ENCODE assay signal across 12 cellular contexts in genomic region chr11:78076733-78077403, GRCh38. TPM values are rescaled to one million over a fixed set of nuclear protein-coding genes. Genes with fewer than 3 reads are reported as not detected.
DNase-seq lines count a peak whose midpoint lies in the region; ATAC-seq, FAIRE-seq and TF ChIP-seq lines count a peak whose summit lies in the region.
"Had no signal": no experiment of that assay in that cellular context is flagged by ENCODE, and none has a peak within 500 bp of the region (broad histone marks: within the 10 kb centered on the region; RNA-seq: fewer than 3 reads in every experiment).

No MANE protein-coding gene starts in this region.

- peak overlapping the region; percentile 8 for H3K27ac Mint-ChIP-seq in activated CD4-positive, alpha-beta memory T cell treated with anti-CD3 and anti-CD28 coated beads for 36 hours
- H3K27ac Mint-ChIP-seq in activated CD4-positive, alpha-beta memory T cell treated with anti-CD3 and anti-CD28 coated beads, Interleukin-2, amount 10 ng/mL, durations not matched to agents 7 days and 5 days, result no peak overlapping the region
- H3K27ac Mint-ChIP-seq in endothelial cell (ENCODE audit: unreplicated experiment), result no peak overlapping the region

- peaks cover 45% of the 10 kb centered on the region for H3K4me1 Mint-ChIP-seq in activated CD4-positive, alpha-beta memory T cell treated with anti-CD3 and anti-CD28 coated beads for 36 hours (ENCODE audit: low read depth)
- peaks cover 53% of the 10 kb centered on the region for H3K4me1 Mint-ChIP-seq in activated CD4-positive, alpha-beta memory T cell treated with anti-CD3 and anti-CD28 coated beads, Interleukin-2, amount 10 ng/mL, durations not matched to agents 7 days and 5 days
- H3K4me1 Mint-ChIP-seq in endothelial cell (ENCODE audit: unreplicated experiment), result peaks cover 35% of the 10 kb centered on the region

- H3K36me3 Mint-ChIP-seq in activated CD4-positive, alpha-beta memory T cell treated with anti-CD3 and anti-CD28 coated beads for 36 hours, result peaks cover 5% of the 10 kb centered on the region
- peaks cover 26% of the 10 kb centered on the region for H3K36me3 Mint-ChIP-seq in activated CD4-positive, alpha-beta memory T cell treated with anti-CD3 and anti-CD28 coated beads, Interleukin-2, amount 10 ng/mL, durations not matched to agents 7 days and 5 days (ENCODE audit: low read depth)
- peaks cover 7% of the 10 kb centered on the region for H3K36me3 Mint-ChIP-seq in endothelial cell (ENCODE audit: low read depth, unreplicated experiment)

- no peak overlapping the region for H2AFZ ChIP-seq in K562 (ENCODE audit: low read depth, low read length)

- H3K27ac ChIP-seq in K562 (ENCODE audit: extremely low read depth, low read depth, low read length) (peak overlapping the region; percentile 67), psoas muscle (no peak overlapping the region), adrenal gland (no peak overlapping the region)
- H3K27ac ChIP-seq: Peyer's patch, thoracic aorta had no signal

- BruUV-seq in K562 (replicated peaks; lab: Mats Ljungman, UMichigan), result no TSS peak

- no peaks in the 10 kb centered on the region for H3K9me3 Mint-ChIP-seq in activated CD4-positive, alpha-beta memory T cell treated with anti-CD3 and anti-CD28 coated beads for 36 hours
- no peaks in the 10 kb centered on the region for H3K9me3 Mint-ChIP-seq in activated CD4-positive, alpha-beta memory T cell treated with anti-CD3 and anti-CD28 coated beads, Interleukin-2, amount 10 ng/mL, durations not matched to agents 7 days and 5 days
- no peaks in the 10 kb centered on the region for H3K9me3 Mint-ChIP-seq in endothelial cell (ENCODE audit: unreplicated experiment)

- CTCF ChIA-PET in activated CD4-positive, alpha-beta memory T cell treated with anti-CD3 and anti-CD28 coated beads for 36 hours (lab: Charles Lee), result interaction anchor here (0.7 to 1.5 kb wide), 2 partner anchors 30 to 31 kb away, joined by 3 to 4 read pairs; no protein-coding TSS in a partner anchor
- CTCF ChIA-PET in activated CD4-positive, alpha-beta memory T cell treated with anti-CD3 and anti-CD28 coated beads, Interleukin-2, amount 10 ng/mL, durations not matched to agents 7 days and 5 days (lab: Charles Lee), result interaction anchor here (0.6 to 2.1 kb wide), 4 partner anchors 31 to 488 kb away, joined by 3 to 9 read pairs (median 6); no protein-coding TSS in a partner anchor
- CTCF ChIA-PET in K562 (lab: Yijun Ruan, JAX; ENCODE audit: low intra/inter-chr PET ratio), result no interaction called here

- H3K79me2 ChIP-seq in K562 (ENCODE audit: control insufficient read depth, insufficient read depth, low read length), result peaks cover 82% of the 10 kb centered on the region

- WGBS in K562 (ENCODE audit: insufficient coverage, low coverage, missing lambda C conversion rate), result 29% methylated on average over 6 of the region's 6 CpGs
- WGBS in psoas muscle, 3 donors, result 69 to 81% (median 73%) methylated on average over 6 of the region's 6 CpGs
- 74 to 86% (median 81%) methylated on average over 6 of the region's 6 CpGs for WGBS in adrenal gland, 4 donors

- no peak overlapping the region for H3K4me3 Mint-ChIP-seq in activated CD4-positive, alpha-beta memory T cell treated with anti-CD3 and anti-CD28 coated beads for 36 hours
- no peak overlapping the region for H3K4me3 Mint-ChIP-seq in activated CD4-positive, alpha-beta memory T cell treated with anti-CD3 and anti-CD28 coated beads, Interleukin-2, amount 10 ng/mL, durations not matched to agents 7 days and 5 days
- H3K4me3 Mint-ChIP-seq in endothelial cell (ENCODE audit: unreplicated experiment), result no peak overlapping the region

- intact Hi-C loops in activated CD4-positive, alpha-beta memory T cell treated with anti-CD3 and anti-CD28 coated beads for 36 hours (cut with micrococcal nuclease), result loop anchor here (5.0 kb wide), 2 partner anchors 340 to 485 kb away; partner anchors contain the start of gene GAB2
- intact Hi-C loops in K562 (cut with micrococcal nuclease), result no loop called here
- intact Hi-C loops in psoas muscle (cut with DNase I), result loop anchor here in 1 of 2 donors (5.0 kb wide), 1 partner anchor 110 kb away; the partner anchor contains the start of genes KCTD21 and USP35
- intact Hi-C loops in adrenal gland (cut with DNase I), result loop anchor here in 1 of 2 donors (10.0 kb wide), 1 partner anchor 118 kb away; no protein-coding TSS in a partner anchor

- H3K4me1 ChIP-seq in K562 (replicated peaks in 1 of 2; ENCODE audit: control insufficient read depth in 2 of 2, insufficient read depth in 2 of 2, low read length in 2 of 2), result peaks cover 23 to 35% of the 10 kb centered on the region in 2 experiments
- peaks cover 35% of the 10 kb centered on the region for H3K4me1 ChIP-seq in psoas muscle
- peaks cover 18 to 43% of the 10 kb centered on the region in 2 donors for H3K4me1 ChIP-seq in adrenal gland (replicated peaks in 1 of 2)

- H3K9ac ChIP-seq in K562 (ENCODE audit: insufficient read depth in 1 of 2, low read depth in 2 of 2, low read length in 2 of 2), result peak overlapping the region; percentile 43 to 65; a peak in 2 of 4 replicates

- H3K27me3 ChIP-seq in K562 (ENCODE audit: control insufficient read depth in 2 of 2, insufficient read depth in 2 of 2, low read length in 2 of 2) (no peaks in the 10 kb centered on the region), psoas muscle (ENCODE audit: insufficient read depth in 3 of 3, low read length in 2 of 3) (no peaks in the 10 kb centered on the region), adrenal gland (no peaks in the 10 kb centered on the region)
- H3K27me3 ChIP-seq: Peyer's patch had no signal

- peaks cover 9% of the 10 kb centered on the region; the same call in 1 of the 2 replicates for H4K20me1 ChIP-seq in K562 (replicated peaks; ENCODE audit: control insufficient read depth, insufficient read depth, low read length)

- no peak for ATAC-seq in K562
- no peak for ATAC-seq in psoas muscle

- POLR2A ChIA-PET in activated CD4-positive, alpha-beta memory T cell treated with anti-CD3 and anti-CD28 coated beads for 36 hours (lab: Charles Lee), result interaction anchor here (0.5 to 2.1 kb wide), 3 partner anchors 63 to 151 kb away, joined by 3 to 8 read pairs (median 3); partner anchors contain the start of genes ALG8, KCTD21 and USP35
- POLR2A ChIA-PET in activated CD4-positive, alpha-beta memory T cell treated with anti-CD3 and anti-CD28 coated beads, Interleukin-2, amount 10 ng/mL, durations not matched to agents 7 days and 5 days (lab: Charles Lee), result interaction anchor here (0.6 to 1.0 kb wide), 3 partner anchors 37 to 210 kb away, joined by 3 to 5 read pairs (median 4); no protein-coding TSS in a partner anchor
- POLR2A ChIA-PET in K562 (lab: Yijun Ruan, JAX), result interaction anchor here (0.6 to 2.9 kb wide), 11 partner anchors 9 to 302 kb away, joined by 3 to 18 read pairs (median 4); partner anchors contain the start of gene INTS4

- in situ Hi-C loops in K562 (cut with MboI), result no loop called here

- DNase-seq in activated CD4-positive, alpha-beta memory T cell treated with anti-CD3 and anti-CD28 coated beads for 36 hours, result no peak
- DNase-seq in activated CD4-positive, alpha-beta memory T cell treated with anti-CD3 and anti-CD28 coated beads, Interleukin-2, amount 10 ng/mL, durations not matched to agents 7 days and 5 days, result no peak
- DNase-seq in NCI-H69 (lab: John Stamatoyannopoulos, UW) (peak; percentile 19), K562 (ENCODE audit: extremely low read depth in 1 of 4, low spot score in 3 of 4) (no peak), psoas muscle (no peak), endothelial cell (ENCODE audit: low spot score) (no peak), adrenal gland (no peak), COLO829 (ENCODE audit: low spot score) (no peak)
- DNase-seq: Peyer's patch had no signal

- H3K4me2 ChIP-seq in K562 (ENCODE audit: insufficient read depth, low read length), result peak overlapping the region; percentile 99

- FAIRE-seq in K562 (lab: Jason Lieb, UNC), result no peak
- FAIRE-seq: GM12891 had no signal

- TF ChIP-seq POLR2A in K562 (conservative IDR thresholded peaks at IDR 0.05) (no peak), adrenal gland (IDR thresholded peaks at IDR 0.05) (no peak)

- no peak for TF ChIP-seq CTCF in K562 (IDR thresholded peaks at IDR 0.05 in 2 of 3, conservative IDR thresholded peaks at IDR 0.05 in 1 of 3; ENCODE audit: insufficient read depth in 2 of 3, low read depth in 1 of 3, low read length in 3 of 3)
- no peak for TF ChIP-seq CTCF in psoas muscle (IDR thresholded peaks at IDR 0.05)
- TF ChIP-seq CTCF in endothelial cell (IDR thresholded peaks at IDR 0.05; ENCODE audit: unreplicated experiment), result no peak
- no peak for TF ChIP-seq CTCF in adrenal gland (IDR thresholded peaks at IDR 0.05)

- no peak for TF ChIP-seq EP300 in K562 (IDR thresholded peaks at IDR 0.05; ENCODE audit: low read length)

- H3K27me3 Mint-ChIP-seq in activated CD4-positive, alpha-beta memory T cell treated with anti-CD3 and anti-CD28 coated beads for 36 hours, result no peaks in the 10 kb centered on the region
- H3K27me3 Mint-ChIP-seq in activated CD4-positive, alpha-beta memory T cell treated with anti-CD3 and anti-CD28 coated beads, Interleukin-2, amount 10 ng/mL, durations not matched to agents 7 days and 5 days, result no peaks in the 10 kb centered on the region
- peaks cover 14% of the 10 kb centered on the region for H3K27me3 Mint-ChIP-seq in endothelial cell (ENCODE audit: unreplicated experiment)

- peaks cover 41% of the 10 kb centered on the region for H3K36me3 ChIP-seq in K562 (ENCODE audit: control insufficient read depth, insufficient read depth, low read length)
- peaks cover 0 to 18% of the 10 kb centered on the region in 2 donors for H3K36me3 ChIP-seq in psoas muscle (ENCODE audit: insufficient read depth in 1 of 2, low read depth in 1 of 2)
- peaks cover 0 to 10% of the 10 kb centered on the region in 2 donors for H3K36me3 ChIP-seq in adrenal gland (replicated peaks in 1 of 2)

- H3K9me3 ChIP-seq in K562 (replicated peaks; ENCODE audit: control insufficient read depth, insufficient read depth, low read depth, low read length), result no peaks in the 10 kb centered on the region
- H3K9me3 ChIP-seq in psoas muscle, result no peaks in the 10 kb centered on the region
- no peaks in the 10 kb centered on the region for H3K9me3 ChIP-seq in adrenal gland (replicated peaks in 1 of 3)
- H3K9me3 ChIP-seq: Peyer's patch, thoracic aorta had no signal

- peak overlapping the region; percentile 19 for H3K4me3 ChIP-seq in K562
- peak overlapping the region; percentile 81 for H3K4me3 ChIP-seq in psoas muscle
- no peak overlapping the region for H3K4me3 ChIP-seq in adrenal gland

- TF ChIP-seq RAD21 in K562 (CRISPR knock-in tag; conservative IDR thresholded peaks at IDR 0.05 in 1 of 2, IDR thresholded peaks at IDR 0.05 in 1 of 2), result no peak

- H3K9me1 ChIP-seq in K562 (ENCODE audit: control insufficient read depth, insufficient read depth, low read length), result no peaks in the 10 kb centered on the region

RNA-seq across cellular contexts. Expression of gene NDUFC2, which starts 2.8 kb away (rescaled TPM):
- total RNA-seq in activated CD4-positive, alpha-beta memory T cell treated with anti-CD3 and anti-CD28 coated beads for 36 hours, result 100 to 1,000 TPM; 209 to 230 TPM
- 100 to 1,000 TPM; 204 to 210 TPM for total RNA-seq in activated CD4-positive, alpha-beta memory T cell treated with anti-CD3 and anti-CD28 coated beads, Interleukin-2, amount 10 ng/mL, durations not matched to agents 7 days and 5 days
- 48.5 and 69.6 TPM in 2 replicates for total RNA-seq in K562 (2011; cell fraction: chromatin; rRNA removed; ENCODE audit: low replicate concordance)
- 160 and 217 TPM in 2 replicates for total RNA-seq in K562 (2011; cell fraction: nucleolus; rRNA removed)
- 103 and 113 TPM in 2 replicates for total RNA-seq in K562 (2011; cell fraction: nucleoplasm; rRNA removed)
- 269 and 325 TPM in 2 replicates for total RNA-seq in K562 (2014; rRNA removed)
- 156 and 168 TPM in 2 replicates for total RNA-seq in K562 (2014; rRNA removed; fragmentation: Illumina TruSeq; extraction: Trizol)
- 504 and 554 TPM in 2 replicates for total RNA-seq in K562 (2015; rRNA removed; fragmentation: Illumina TruSeq; extraction: Trizol)
- total RNA-seq in K562 (2021), result 442 and 486 TPM in 2 replicates
- polyA plus RNA-seq in K562 (2011; rRNA removed), result 229 and 257 TPM in 2 replicates
- 517 and 937 TPM in 2 replicates for polyA plus RNA-seq in K562 (2011; cell fraction: cytosol; rRNA removed)
- 85.7 and 88.0 TPM in 2 replicates for polyA plus RNA-seq in K562 (2011; cell fraction: nucleus; rRNA removed)
- polyA plus RNA-seq in K562 (2012), result 593 and 1,047 TPM in 2 replicates
- 355 and 561 TPM in 2 replicates for polyA plus RNA-seq in K562 (2014; fragmentation: Illumina TruSeq; extraction: Trizol)
- 1,000 to 10,000 TPM in 1 of 2 experiments, 100 to 1,000 TPM in 1; 987 to 1,119 TPM for polyA plus RNA-seq in K562 (2014; fragmentation: Nextera tagmentation; extraction: Ambion mirVana)
- 473 and 511 TPM in 2 replicates for polyA plus RNA-seq in K562 (2014; rRNA removed)
- polyA minus RNA-seq in K562 (2011; rRNA and poly(A)+ RNA removed), result 20.7 and 29.0 TPM in 2 replicates
- polyA minus RNA-seq in K562 (2011; cell fraction: cytosol; rRNA and poly(A)+ RNA removed), result 93.0 and 102 TPM in 2 replicates
- polyA minus RNA-seq in K562 (2011; cell fraction: nucleus; rRNA and poly(A)+ RNA removed), result 37.6 and 79.6 TPM in 2 replicates
- total RNA-seq in psoas muscle, result 100 to 1,000 TPM; 223 to 309 (median 252) TPM
- polyA plus RNA-seq in psoas muscle, result 100 to 1,000 TPM; 224 to 350 (median 264) TPM
- 203 TPM for total RNA-seq in endothelial cell (ENCODE audit: unreplicated experiment)
- 100 to 1,000 TPM; 259 to 437 (median 369) TPM for total RNA-seq in adrenal gland
- polyA plus RNA-seq in adrenal gland, result 100 to 1,000 TPM in 2 of 3 donors, 10 to 100 TPM in 1; 75.4 to 200 (median 139) TPM

RNA-seq across cellular contexts. Expression of gene THRSP, which starts 13.2 kb away (rescaled TPM):
- not detected for total RNA-seq in activated CD4-positive, alpha-beta memory T cell treated with anti-CD3 and anti-CD28 coated beads for 36 hours
- not detected for total RNA-seq in activated CD4-positive, alpha-beta memory T cell treated with anti-CD3 and anti-CD28 coated beads, Interleukin-2, amount 10 ng/mL, durations not matched to agents 7 days and 5 days
- 2.3 and 2.8 TPM in 2 replicates for total RNA-seq in K562 (2011; cell fraction: chromatin; rRNA removed; ENCODE audit: low replicate concordance)
- 2.2 and 2.5 TPM in 2 replicates for total RNA-seq in K562 (2011; cell fraction: nucleolus; rRNA removed)
- total RNA-seq in K562 (2011; cell fraction: nucleoplasm; rRNA removed), result 1.8 and 2.3 TPM in 2 replicates
- total RNA-seq in K562 (2014; rRNA removed) (0.24 and 0.36 TPM in 2 replicates), K562 (2014; rRNA removed; fragmentation: Illumina TruSeq; extraction: Trizol) (not detected in 2 replicates), K562 (2015; rRNA removed; fragmentation: Illumina TruSeq; extraction: Trizol) (not detected in 2 replicates), K562 (2021) (0.16 and 0.31 TPM in 2 replicates), psoas muscle (1 to 10 TPM in 2 of 4 donors, under 1 TPM in 2; 0.24 to 5.6 (median 1.6) TPM), endothelial cell (ENCODE audit: unreplicated experiment) (not detected), adrenal gland (10 to 100 TPM in 1 of 8 donors, 1 to 10 TPM in 3, under 1 TPM in 3, not detected in 1; 0.28 to 16.6 (median 1.3) TPM)
- polyA plus RNA-seq in K562 (2011; rRNA removed) (0.29 and 0.43 TPM in 2 replicates), K562 (2014; fragmentation: Illumina TruSeq; extraction: Trizol) (0.28 TPM in 2 replicates), K562 (2014; fragmentation: Nextera tagmentation; extraction: Ambion mirVana) (under 1 TPM; 0.23 to 0.34 TPM), K562 (2014; rRNA removed) (0.09 and 0.56 TPM in 2 replicates), psoas muscle (1 to 10 TPM in 2 of 3 donors, under 1 TPM in 1; 0.61 to 7.2 (median 2.2) TPM), adrenal gland (10 to 100 TPM in 1 of 3 donors, 1 to 10 TPM in 1, under 1 TPM in 1; 0.77 to 64.5 (median 4.2) TPM)
- 0.15 and 0.18 TPM in 2 replicates for polyA plus RNA-seq in K562 (2011; cell fraction: cytosol; rRNA removed)
- polyA plus RNA-seq in K562 (2011; cell fraction: nucleus; rRNA removed), result 1.0 and 1.1 TPM in 2 replicates
- 0.13 and 1.6 TPM in 2 replicates for polyA plus RNA-seq in K562 (2012)
- polyA minus RNA-seq in K562 (2011; rRNA and poly(A)+ RNA removed), result 0.74 TPM in 1 of 2 replicates, not detected in the other
- polyA minus RNA-seq in K562 (2011; cell fraction: cytosol; rRNA and poly(A)+ RNA removed), result not detected in 2 replicates
- polyA minus RNA-seq in K562 (2011; cell fraction: nucleus; rRNA and poly(A)+ RNA removed), result 0.54 TPM in 1 of 2 replicates, not detected in the other
- total RNA-seq: glomerular endothelial cell had no signal

RNA-seq across cellular contexts. Expression of gene KCTD14, which starts 53.8 kb away (rescaled TPM):
- total RNA-seq in activated CD4-positive, alpha-beta memory T cell treated with anti-CD3 and anti-CD28 coated beads for 36 hours, result under 1 TPM in 1 of 2 experiments, not detected in 1; 0.17 TPM
- under 1 TPM; 0.15 to 0.45 TPM for total RNA-seq in activated CD4-positive, alpha-beta memory T cell treated with anti-CD3 and anti-CD28 coated beads, Interleukin-2, amount 10 ng/mL, durations not matched to agents 7 days and 5 days
- 0.40 and 0.51 TPM in 2 replicates for total RNA-seq in K562 (2011; cell fraction: chromatin; rRNA removed; ENCODE audit: low replicate concordance)
- 0.39 TPM in 1 of 2 replicates, not detected in the other for total RNA-seq in K562 (2011; cell fraction: nucleolus; rRNA removed)
- total RNA-seq in K562 (2011; cell fraction: nucleoplasm; rRNA removed), result 0.29 TPM in 1 of 2 replicates, not detected in the other
- total RNA-seq in K562 (2014; rRNA removed) (0.08 TPM in 1 of 2 replicates, not detected in the other), K562 (2014; rRNA removed; fragmentation: Illumina TruSeq; extraction: Trizol) (0.11 TPM in 1 of 2 replicates, not detected in the other), K562 (2015; rRNA removed; fragmentation: Illumina TruSeq; extraction: Trizol) (0.14 and 0.15 TPM in 2 replicates), K562 (2021) (0.09 and 0.29 TPM in 2 replicates), psoas muscle (under 1 TPM in 2 of 4 donors, not detected in 2; 0.18 to 0.32 TPM), endothelial cell (ENCODE audit: unreplicated experiment) (0.97 TPM), adrenal gland (10 to 100 TPM; 12.7 to 67.0 (median 30.6) TPM)
- polyA plus RNA-seq in K562 (2011; rRNA removed) (0.11 and 0.20 TPM in 2 replicates), K562 (2014; fragmentation: Illumina TruSeq; extraction: Trizol) (0.14 and 0.30 TPM in 2 replicates), K562 (2014; fragmentation: Nextera tagmentation; extraction: Ambion mirVana) (under 1 TPM in 1 of 2 experiments, not detected in 1; 0.29 TPM), K562 (2014; rRNA removed) (0.04 TPM in 1 of 2 replicates, not detected in the other), psoas muscle (under 1 TPM; 0.12 to 0.27 (median 0.18) TPM), adrenal gland (10 to 100 TPM in 2 of 3 donors, 1 to 10 TPM in 1; 9.5 to 84.7 (median 19.6) TPM)
- 0.10 TPM in 1 of 2 replicates, not detected in the other for polyA plus RNA-seq in K562 (2011; cell fraction: cytosol; rRNA removed)
- polyA plus RNA-seq in K562 (2011; cell fraction: nucleus; rRNA removed), result 0.07 and 0.21 TPM in 2 replicates
- polyA plus RNA-seq in K562 (2012), result 0.14 and 0.32 TPM in 2 replicates
- polyA minus RNA-seq in K562 (2011; rRNA and poly(A)+ RNA removed), result 0.18 TPM in 1 of 2 replicates, not detected in the other
- polyA minus RNA-seq in K562 (2011; cell fraction: cytosol; rRNA and poly(A)+ RNA removed), result not detected in 2 replicates
- polyA minus RNA-seq in K562 (2011; cell fraction: nucleus; rRNA and poly(A)+ RNA removed), result not detected in 2 replicates

Comparison
In these comparisons a context has a peak if more than half of its experiments do, and no peak if none do; other contexts are left out.
1. H3K4me3 ChIP-seq: peak in K562 (single experiment) and psoas muscle (single experiment); none in adrenal gland (0 of 4).